In genomic region chr2:241702155-241702404, GRCh38 we compare ENCODE assay signal across 1 cellular context.
TF ChIP-seq lines count a peak whose summit lies in the region.

No MANE protein-coding gene starts in this region.

TF ChIP-seq in HepG2, 621 proteins besides CTCF, POLR2A, EP300 and RAD21 (continued from another document):
- TF ChIP-seq PRDM4 (CRISPR knock-in tag; IDR thresholded peaks at IDR 0.05; ENCODE audit: borderline replicate concordance) (no peak), KDM2A (CRISPR knock-in tag; IDR thresholded peaks at IDR 0.05; ENCODE audit: borderline replicate concordance, low read depth) (no peak), HMGXB3 (CRISPR knock-in tag; IDR thresholded peaks at IDR 0.05; ENCODE audit: borderline replicate concordance) (no peak), E2F2 (CRISPR knock-in tag; IDR thresholded peaks at IDR 0.05; ENCODE audit: borderline replicate concordance) (no peak)
